ENCODE assay signal across 32 cellular contexts in genomic region chr18:70457223-70457622, GRCh38.
"Had no signal": no experiment of that assay in that cellular context is flagged by ENCODE, and none has a peak within 500 bp of the region (broad histone marks: within the 10 kb centered on the region; RNA-seq: fewer than 3 reads in every experiment).

No MANE protein-coding gene starts in this region.

- H3K27me3 ChIP-seq: adrenal gland, body of pancreas, gastrocnemius medialis, hepatocyte had no signal

- ATAC-seq: activated CD4-positive, CD25-positive, alpha-beta regulatory T cell treated with anti-CD3 and anti-CD28 coated beads, Interleukin-2, amount 50 U/mL, for 24 hours; activated CD8-positive, alpha-beta T cell treated with anti-CD3 and anti-CD28 coated beads for 36 hours; activated naive CD8-positive, alpha-beta T cell treated with anti-CD3 and anti-CD28 coated beads, Interleukin-2, amount 50 U/mL, for 24 hours; activated T-cell treated with anti-CD3 and anti-CD28 coated beads, Interleukin-2, amount 50 U/mL, for 4 hours; activated T-helper 17 cell treated with anti-CD3 and anti-CD28 coated beads, Interleukin-2, amount 50 U/mL, for 72 hours; body of pancreas; foreskin keratinocyte; gastrocnemius medialis; T-helper 17 cell had no signal

- H3K27ac ChIP-seq: adrenal gland, body of pancreas, coronary artery, dorsolateral prefrontal cortex, esophagus muscularis mucosa, foreskin keratinocyte, gastrocnemius medialis, heart right ventricle, hepatocyte, WERI-Rb-1 had no signal

- H3K4me1 ChIP-seq: adrenal gland, body of pancreas, esophagus muscularis mucosa, foreskin keratinocyte, gastrocnemius medialis, heart right ventricle had no signal

- DNase-seq: activated B cell treated with CpG ODN at 0.5 μM for 24 hours; activated CD4-positive, alpha-beta T cell treated with anti-CD3 and anti-CD28 coated beads for 48 hours; activated CD4-positive, alpha-beta T cell treated with anti-CD3 and anti-CD28 coated beads, Interleukin-2, amount 50 U/mL, for 1 hour; activated CD4-positive, alpha-beta T cell treated with anti-CD3 and anti-CD28 coated beads, Interleukin-2, amount 50 U/mL, for 48 hours; activated CD8-positive, alpha-beta memory T cell treated with anti-CD3 and anti-CD28 coated beads for 24 hours; activated CD8-positive, alpha-beta T cell treated with anti-CD3 and anti-CD28 coated beads for 36 hours; activated effector memory CD4-positive, alpha-beta T cell treated with Interleukin-2 at 50 U/mL for 16 hours; activated gamma-delta T cell treated with Interleukin-2 at 50 U/mL for 16 hours; activated naive CD4-positive, alpha-beta T cell treated with anti-CD3 and anti-CD28 coated beads for 36 hours; activated naive CD8-positive, alpha-beta T cell treated with anti-CD3 and anti-CD28 coated beads for 36 hours; activated naive CD8-positive, alpha-beta T cell treated with anti-CD3 and anti-CD28 coated beads, Interleukin-2, amount 50 U/mL, for 24 hours; activated T-cell treated with anti-CD3 and anti-CD28 coated beads, Interleukin-2, amount 50 U/mL, for 4 hours; adrenal gland; amygdala; aorta; body of pancreas; cerebellar nuclear complex; effector memory CD4-positive, alpha-beta T cell; erythroblast; foreskin keratinocyte; gastrocnemius medialis; glutamatergic neuron; heart right ventricle; T-helper 17 cell; T1000; WERI-Rb-1 had no signal

- H3K9me3 ChIP-seq: adrenal gland, body of pancreas, esophagus muscularis mucosa, gastrocnemius medialis, heart right ventricle had no signal

- H3K4me3 ChIP-seq: adrenal gland, body of pancreas, coronary artery, dorsolateral prefrontal cortex, esophagus muscularis mucosa, gastrocnemius medialis, heart right ventricle, hepatocyte had no signal

- H3K36me3 ChIP-seq: adrenal gland, esophagus muscularis mucosa, gastrocnemius medialis, heart right ventricle, WERI-Rb-1 had no signal
